2 cellular contexts compared by ENCODE assay signal in the genomic region with DNA sequence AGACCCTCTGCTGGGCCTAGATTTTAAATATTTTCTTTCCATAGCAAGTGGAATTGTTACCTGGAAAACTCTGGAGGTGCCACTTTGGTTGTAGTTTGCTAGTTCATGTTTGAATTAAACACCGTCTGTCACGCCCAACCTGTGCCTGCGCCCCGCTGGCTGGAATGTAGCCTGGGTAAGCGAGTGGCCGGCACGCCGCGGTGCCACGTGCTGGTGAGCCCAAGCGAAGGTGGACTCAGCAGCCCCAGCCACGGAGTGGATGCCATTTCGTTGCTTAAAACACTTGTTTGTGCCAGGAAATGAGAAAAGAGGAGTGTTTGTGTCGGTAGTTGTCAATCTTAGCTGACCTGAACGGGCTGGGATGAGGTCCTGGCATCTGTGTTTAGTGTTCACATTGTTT.
TF ChIP-seq lines count a peak whose summit lies in the region.

No MANE protein-coding gene starts in this region.

TF ChIP-seq in SK-N-SH, 30 proteins besides CTCF, POLR2A, EP300 and RAD21 (continued from another document):
- TF ChIP-seq, protein P1, sequence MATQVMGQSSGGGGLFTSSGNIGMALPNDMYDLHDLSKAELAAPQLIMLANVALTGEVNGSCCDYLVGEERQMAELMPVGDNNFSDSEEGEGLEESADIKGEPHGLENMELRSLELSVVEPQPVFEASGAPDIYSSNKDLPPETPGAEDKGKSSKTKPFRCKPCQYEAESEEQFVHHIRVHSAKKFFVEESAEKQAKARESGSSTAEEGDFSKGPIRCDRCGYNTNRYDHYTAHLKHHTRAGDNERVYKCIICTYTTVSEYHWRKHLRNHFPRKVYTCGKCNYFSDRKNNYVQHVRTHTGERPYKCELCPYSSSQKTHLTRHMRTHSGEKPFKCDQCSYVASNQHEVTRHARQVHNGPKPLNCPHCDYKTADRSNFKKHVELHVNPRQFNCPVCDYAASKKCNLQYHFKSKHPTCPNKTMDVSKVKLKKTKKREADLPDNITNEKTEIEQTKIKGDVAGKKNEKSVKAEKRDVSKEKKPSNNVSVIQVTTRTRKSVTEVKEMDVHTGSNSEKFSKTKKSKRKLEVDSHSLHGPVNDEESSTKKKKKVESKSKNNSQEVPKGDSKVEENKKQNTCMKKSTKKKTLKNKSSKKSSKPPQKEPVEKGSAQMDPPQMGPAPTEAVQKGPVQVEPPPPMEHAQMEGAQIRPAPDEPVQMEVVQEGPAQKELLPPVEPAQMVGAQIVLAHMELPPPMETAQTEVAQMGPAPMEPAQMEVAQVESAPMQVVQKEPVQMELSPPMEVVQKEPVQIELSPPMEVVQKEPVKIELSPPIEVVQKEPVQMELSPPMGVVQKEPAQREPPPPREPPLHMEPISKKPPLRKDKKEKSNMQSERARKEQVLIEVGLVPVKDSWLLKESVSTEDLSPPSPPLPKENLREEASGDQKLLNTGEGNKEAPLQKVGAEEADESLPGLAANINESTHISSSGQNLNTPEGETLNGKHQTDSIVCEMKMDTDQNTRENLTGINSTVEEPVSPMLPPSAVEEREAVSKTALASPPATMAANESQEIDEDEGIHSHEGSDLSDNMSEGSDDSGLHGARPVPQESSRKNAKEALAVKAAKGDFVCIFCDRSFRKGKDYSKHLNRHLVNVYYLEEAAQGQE (IDR thresholded peaks at IDR 0.05; ENCODE audit: low read depth, low read length) = no peak
- TF ChIP-seq, protein P2, sequence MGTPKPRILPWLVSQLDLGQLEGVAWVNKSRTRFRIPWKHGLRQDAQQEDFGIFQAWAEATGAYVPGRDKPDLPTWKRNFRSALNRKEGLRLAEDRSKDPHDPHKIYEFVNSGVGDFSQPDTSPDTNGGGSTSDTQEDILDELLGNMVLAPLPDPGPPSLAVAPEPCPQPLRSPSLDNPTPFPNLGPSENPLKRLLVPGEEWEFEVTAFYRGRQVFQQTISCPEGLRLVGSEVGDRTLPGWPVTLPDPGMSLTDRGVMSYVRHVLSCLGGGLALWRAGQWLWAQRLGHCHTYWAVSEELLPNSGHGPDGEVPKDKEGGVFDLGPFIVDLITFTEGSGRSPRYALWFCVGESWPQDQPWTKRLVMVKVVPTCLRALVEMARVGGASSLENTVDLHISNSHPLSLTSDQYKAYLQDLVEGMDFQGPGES (IDR thresholded peaks at IDR 0.05; ENCODE audit: low read depth, low read length) = no peak
- TF ChIP-seq GATA2 (CRISPR knock-in tag; IDR thresholded peaks at IDR 0.05) = no peak
- no peak for TF ChIP-seq GABPA (IDR thresholded peaks at IDR 0.05; ENCODE audit: low read depth)
- TF ChIP-seq, protein P3, sequence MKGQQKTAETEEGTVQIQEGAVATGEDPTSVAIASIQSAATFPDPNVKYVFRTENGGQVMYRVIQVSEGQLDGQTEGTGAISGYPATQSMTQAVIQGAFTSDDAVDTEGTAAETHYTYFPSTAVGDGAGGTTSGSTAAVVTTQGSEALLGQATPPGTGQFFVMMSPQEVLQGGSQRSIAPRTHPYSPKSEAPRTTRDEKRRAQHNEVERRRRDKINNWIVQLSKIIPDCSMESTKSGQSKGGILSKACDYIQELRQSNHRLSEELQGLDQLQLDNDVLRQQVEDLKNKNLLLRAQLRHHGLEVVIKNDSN (IDR thresholded peaks at IDR 0.05; ENCODE audit: borderline replicate concordance, low read depth) = no peak
- no peak for TF ChIP-seq MEF2A (IDR thresholded peaks at IDR 0.05; ENCODE audit: borderline replicate concordance, low read depth)
- TF ChIP-seq FOSL2 (IDR thresholded peaks at IDR 0.05; ENCODE audit: borderline replicate concordance, low read depth) = no peak
- TF ChIP-seq RCOR1 (IDR thresholded peaks at IDR 0.05; ENCODE audit: low read length) = no peak
- TF ChIP-seq POLR2AphosphoS5 (IDR thresholded peaks at IDR 0.05; ENCODE audit: low read depth, low read length) = no peak
TF ChIP-seq in SK-N-SH: peak in this region for 0.

TF ChIP-seq in SK-N-SH treated with all-trans-retinoic acid at 6 μM for 48 hours, 23 proteins besides CTCF, POLR2A, EP300 and RAD21 (continued from another document):
- TF ChIP-seq TOX (CRISPR knock-in tag; IDR thresholded peaks at IDR 0.05; ENCODE audit: borderline replicate concordance) = no peak
- TF ChIP-seq, protein P4, sequence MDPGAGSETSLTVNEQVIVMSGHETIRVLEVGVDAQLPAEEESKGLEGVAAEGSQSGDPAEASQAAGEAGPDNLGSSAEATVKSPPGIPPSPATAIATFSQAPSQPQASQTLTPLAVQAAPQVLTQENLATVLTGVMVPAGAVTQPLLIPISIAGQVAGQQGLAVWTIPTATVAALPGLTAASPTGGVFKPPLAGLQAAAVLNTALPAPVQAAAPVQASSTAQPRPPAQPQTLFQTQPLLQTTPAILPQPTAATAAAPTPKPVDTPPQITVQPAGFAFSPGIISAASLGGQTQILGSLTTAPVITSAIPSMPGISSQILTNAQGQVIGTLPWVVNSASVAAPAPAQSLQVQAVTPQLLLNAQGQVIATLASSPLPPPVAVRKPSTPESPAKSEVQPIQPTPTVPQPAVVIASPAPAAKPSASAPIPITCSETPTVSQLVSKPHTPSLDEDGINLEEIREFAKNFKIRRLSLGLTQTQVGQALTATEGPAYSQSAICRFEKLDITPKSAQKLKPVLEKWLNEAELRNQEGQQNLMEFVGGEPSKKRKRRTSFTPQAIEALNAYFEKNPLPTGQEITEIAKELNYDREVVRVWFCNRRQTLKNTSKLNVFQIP (CRISPR knock-in tag; IDR thresholded peaks at IDR 0.05; ENCODE audit: borderline replicate concordance, low read depth) = no peak
- TF ChIP-seq, protein P5, sequence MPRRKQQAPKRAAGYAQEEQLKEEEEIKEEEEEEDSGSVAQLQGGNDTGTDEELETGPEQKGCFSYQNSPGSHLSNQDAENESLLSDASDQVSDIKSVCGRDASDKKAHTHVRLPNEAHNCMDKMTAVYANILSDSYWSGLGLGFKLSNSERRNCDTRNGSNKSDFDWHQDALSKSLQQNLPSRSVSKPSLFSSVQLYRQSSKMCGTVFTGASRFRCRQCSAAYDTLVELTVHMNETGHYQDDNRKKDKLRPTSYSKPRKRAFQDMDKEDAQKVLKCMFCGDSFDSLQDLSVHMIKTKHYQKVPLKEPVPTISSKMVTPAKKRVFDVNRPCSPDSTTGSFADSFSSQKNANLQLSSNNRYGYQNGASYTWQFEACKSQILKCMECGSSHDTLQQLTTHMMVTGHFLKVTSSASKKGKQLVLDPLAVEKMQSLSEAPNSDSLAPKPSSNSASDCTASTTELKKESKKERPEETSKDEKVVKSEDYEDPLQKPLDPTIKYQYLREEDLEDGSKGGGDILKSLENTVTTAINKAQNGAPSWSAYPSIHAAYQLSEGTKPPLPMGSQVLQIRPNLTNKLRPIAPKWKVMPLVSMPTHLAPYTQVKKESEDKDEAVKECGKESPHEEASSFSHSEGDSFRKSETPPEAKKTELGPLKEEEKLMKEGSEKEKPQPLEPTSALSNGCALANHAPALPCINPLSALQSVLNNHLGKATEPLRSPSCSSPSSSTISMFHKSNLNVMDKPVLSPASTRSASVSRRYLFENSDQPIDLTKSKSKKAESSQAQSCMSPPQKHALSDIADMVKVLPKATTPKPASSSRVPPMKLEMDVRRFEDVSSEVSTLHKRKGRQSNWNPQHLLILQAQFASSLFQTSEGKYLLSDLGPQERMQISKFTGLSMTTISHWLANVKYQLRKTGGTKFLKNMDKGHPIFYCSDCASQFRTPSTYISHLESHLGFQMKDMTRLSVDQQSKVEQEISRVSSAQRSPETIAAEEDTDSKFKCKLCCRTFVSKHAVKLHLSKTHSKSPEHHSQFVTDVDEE (CRISPR knock-in tag; IDR thresholded peaks at IDR 0.05) = no peak
- no peak for TF ChIP-seq RARB (CRISPR knock-in tag; IDR thresholded peaks at IDR 0.05)
- TF ChIP-seq, protein P6, sequence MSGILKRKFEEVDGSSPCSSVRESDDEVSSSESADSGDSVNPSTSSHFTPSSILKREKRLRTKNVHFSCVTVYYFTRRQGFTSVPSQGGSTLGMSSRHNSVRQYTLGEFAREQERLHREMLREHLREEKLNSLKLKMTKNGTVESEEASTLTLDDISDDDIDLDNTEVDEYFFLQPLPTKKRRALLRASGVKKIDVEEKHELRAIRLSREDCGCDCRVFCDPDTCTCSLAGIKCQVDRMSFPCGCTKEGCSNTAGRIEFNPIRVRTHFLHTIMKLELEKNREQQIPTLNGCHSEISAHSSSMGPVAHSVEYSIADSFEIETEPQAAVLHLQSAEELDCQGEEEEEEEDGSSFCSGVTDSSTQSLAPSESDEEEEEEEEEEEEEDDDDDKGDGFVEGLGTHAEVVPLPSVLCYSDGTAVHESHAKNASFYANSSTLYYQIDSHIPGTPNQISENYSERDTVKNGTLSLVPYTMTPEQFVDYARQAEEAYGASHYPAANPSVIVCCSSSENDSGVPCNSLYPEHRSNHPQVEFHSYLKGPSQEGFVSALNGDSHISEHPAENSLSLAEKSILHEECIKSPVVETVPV (CRISPR knock-in tag; IDR thresholded peaks at IDR 0.05) = no peak
- no peak for TF ChIP-seq PPARA (CRISPR knock-in tag; IDR thresholded peaks at IDR 0.05; ENCODE audit: borderline replicate concordance)
